Comparison of ENCODE assay signal across 10 cellular contexts in genomic region chr9:137115394-137116026, GRCh38. TPM values are rescaled to one million over a fixed set of nuclear protein-coding genes. Genes with fewer than 3 reads are reported as not detected.
DNase-seq lines count a peak whose midpoint lies in the region; ATAC-seq and TF ChIP-seq lines count a peak whose summit lies in the region.
"Had no signal": no experiment of that assay in that cellular context is flagged by ENCODE, and none has a peak within 500 bp of the region (broad histone marks: within the 10 kb centered on the region; RNA-seq: fewer than 3 reads in every experiment).

No MANE protein-coding gene starts in this region.

- H3K4me3 Mint-ChIP-seq in CD8-positive, alpha-beta memory T cell: peak overlapping the region in 3 of 7 donors; percentile 20 to 66 (median 25)
- peak overlapping the region; percentile 52 for H3K4me3 Mint-ChIP-seq in central memory CD8-positive, alpha-beta T cell

- POLR2A ChIA-PET in CD8-positive, alpha-beta memory T cell (lab: Charles Lee): interaction anchor here (0.9 to 1.3 kb wide), 4 partner anchors 20 to 125 kb away, joined by 3 to 7 read pairs (median 5); partner anchors contain the start of genes MAN1B1 and TUBB4B

- H2AFZ ChIP-seq in parathyroid adenoma: peak overlapping the region; percentile 76

- ATAC-seq in central memory CD8-positive, alpha-beta T cell (replicated peaks; ENCODE audit: extremely low read depth, poor library complexity, severe bottlenecking): no peak
- ATAC-seq in left lobe of liver: no peak

- H3K4me1 ChIP-seq in CD8-positive, alpha-beta memory T cell (ENCODE audit: insufficient read depth, low read length): peaks cover 10% of the 10 kb centered on the region
- peaks cover 3% of the 10 kb centered on the region for H3K4me1 ChIP-seq in parathyroid adenoma

- no peak overlapping the region for H3K27ac Mint-ChIP-seq in CD8-positive, alpha-beta memory T cell
- no peak overlapping the region for H3K27ac Mint-ChIP-seq in central memory CD8-positive, alpha-beta T cell (ENCODE audit: low read depth)

- CTCF ChIA-PET in CD8-positive, alpha-beta memory T cell (lab: Charles Lee): interaction anchor here (0.8 to 1.6 kb wide), 5 partner anchors 20 to 121 kb away, joined by 3 to 6 read pairs (median 4); partner anchors contain the start of gene RNF224

- H3K9ac ChIP-seq in parathyroid adenoma: no peak overlapping the region

- peaks cover 0 to 14% (median 0%) of the 10 kb centered on the region in 3 donors for H3K36me3 Mint-ChIP-seq in CD8-positive, alpha-beta memory T cell
- peaks cover 14% of the 10 kb centered on the region for H3K36me3 Mint-ChIP-seq in central memory CD8-positive, alpha-beta T cell (ENCODE audit: insufficient read depth)

- H3K4me2 ChIP-seq in parathyroid adenoma (ENCODE audit: low read length): peak overlapping the region; percentile 98

- H3K79me2 ChIP-seq in parathyroid adenoma: no peaks in the 10 kb centered on the region

- no peak overlapping the region for H3K27ac ChIP-seq in CD8-positive, alpha-beta memory T cell (ENCODE audit: low read depth, low read length)
- H3K27ac ChIP-seq in parathyroid adenoma: no peak overlapping the region
- H3K27ac ChIP-seq: right lobe of liver had no signal

- no peaks in the 10 kb centered on the region for H3K9me3 ChIP-seq in CD8-positive, alpha-beta memory T cell (ENCODE audit: low read length)
- H3K9me3 ChIP-seq in parathyroid adenoma (ENCODE audit: control insufficient read depth, low read length): no peaks in the 10 kb centered on the region
- H3K9me3 ChIP-seq: right lobe of liver had no signal

- no peaks in the 10 kb centered on the region for H3K9me3 Mint-ChIP-seq in CD8-positive, alpha-beta memory T cell
- no peaks in the 10 kb centered on the region for H3K9me3 Mint-ChIP-seq in central memory CD8-positive, alpha-beta T cell

- no peaks in the 10 kb centered on the region for H3K27me3 ChIP-seq in CD8-positive, alpha-beta memory T cell (ENCODE audit: insufficient read depth, low read length, poor library complexity, severe bottlenecking)
- no peaks in the 10 kb centered on the region for H3K27me3 ChIP-seq in parathyroid adenoma (ENCODE audit: control insufficient read depth, insufficient read depth, low read length)
- H3K27me3 ChIP-seq: right lobe of liver had no signal

- peaks cover 0 to 12% (median 3%) of the 10 kb centered on the region in 3 donors for H3K4me1 Mint-ChIP-seq in CD8-positive, alpha-beta memory T cell
- no peaks in the 10 kb centered on the region for H3K4me1 Mint-ChIP-seq in central memory CD8-positive, alpha-beta T cell

- H3K4me3 ChIP-seq in CD8-positive, alpha-beta memory T cell (ENCODE audit: low read length): peak overlapping the region; percentile 50
- no peak overlapping the region for H3K4me3 ChIP-seq in parathyroid adenoma (ENCODE audit: low read depth, low read length)

- H3K27me3 Mint-ChIP-seq in CD8-positive, alpha-beta memory T cell: peaks cover 0 to 1% of the 10 kb centered on the region in 2 donors
- no peaks in the 10 kb centered on the region for H3K27me3 Mint-ChIP-seq in central memory CD8-positive, alpha-beta T cell

- no peaks in the 10 kb centered on the region for H3K36me3 ChIP-seq in CD8-positive, alpha-beta memory T cell (ENCODE audit: insufficient read depth, low read length)
- H3K36me3 ChIP-seq in parathyroid adenoma (ENCODE audit: control insufficient read depth, insufficient read depth, low read length): no peaks in the 10 kb centered on the region
- H3K36me3 ChIP-seq: right lobe of liver had no signal

- no peak for TF ChIP-seq CTCF in parathyroid adenoma (IDR thresholded peaks at IDR 0.05)

- DNase-seq in CD8-positive, alpha-beta memory T cell: no peak
- DNase-seq in HuH-7 (ENCODE audit: low spot score): peak; percentile 22
- DNase-seq in central memory CD8-positive, alpha-beta T cell (ENCODE audit: low spot score in 2 of 2): no peak
- DNase-seq in left lobe of liver (ENCODE audit: low spot score): no peak
- DNase-seq in hepatic stellate cell (ENCODE audit: low spot score): no peak
- DNase-seq in NCI-H2171 (lab: John Stamatoyannopoulos, UW): no peak
- DNase-seq in germinal center (ENCODE audit: low spot score): no peak
- DNase-seq: T1000 had no signal

RNA-seq across cellular contexts. Expression of gene DPP7, which starts 1.0 kb away (rescaled TPM):
- total RNA-seq in CD8-positive, alpha-beta memory T cell: 100 to 1,000 TPM; 294 to 308 TPM
- 158 TPM for polyA plus RNA-seq in CD8-positive, alpha-beta memory T cell
- total RNA-seq in left lobe of liver: 87.0 TPM

RNA-seq across cellular contexts. Expression of gene GRIN1, which starts 23.4 kb away (rescaled TPM):
- not detected for total RNA-seq in CD8-positive, alpha-beta memory T cell
- polyA plus RNA-seq in CD8-positive, alpha-beta memory T cell: not detected
- not detected for total RNA-seq in left lobe of liver
- total RNA-seq: right lobe of liver had no signal

RNA-seq across cellular contexts. Expression of gene MAN1B1, which starts 28.7 kb away (rescaled TPM):
- total RNA-seq in CD8-positive, alpha-beta memory T cell: 10 to 100 TPM; 31.9 to 32.7 TPM
- polyA plus RNA-seq in CD8-positive, alpha-beta memory T cell: 39.3 TPM
- 27.4 TPM for total RNA-seq in left lobe of liver

RNA-seq across cellular contexts. Expression of gene UAP1L1, which starts 38.2 kb away (rescaled TPM):
- total RNA-seq in CD8-positive, alpha-beta memory T cell: 10 to 100 TPM; 15.3 to 15.5 TPM
- polyA plus RNA-seq in CD8-positive, alpha-beta memory T cell: 4.6 TPM
- 1.8 TPM for total RNA-seq in left lobe of liver

RNA-seq across cellular contexts. Expression of gene SAPCD2, which starts 45.2 kb away (rescaled TPM):
- 10 to 100 TPM; 11.5 to 12.7 TPM for total RNA-seq in CD8-positive, alpha-beta memory T cell
- polyA plus RNA-seq in CD8-positive, alpha-beta memory T cell: 0.15 TPM
- 0.15 TPM for total RNA-seq in left lobe of liver
